In the genomic region with DNA sequence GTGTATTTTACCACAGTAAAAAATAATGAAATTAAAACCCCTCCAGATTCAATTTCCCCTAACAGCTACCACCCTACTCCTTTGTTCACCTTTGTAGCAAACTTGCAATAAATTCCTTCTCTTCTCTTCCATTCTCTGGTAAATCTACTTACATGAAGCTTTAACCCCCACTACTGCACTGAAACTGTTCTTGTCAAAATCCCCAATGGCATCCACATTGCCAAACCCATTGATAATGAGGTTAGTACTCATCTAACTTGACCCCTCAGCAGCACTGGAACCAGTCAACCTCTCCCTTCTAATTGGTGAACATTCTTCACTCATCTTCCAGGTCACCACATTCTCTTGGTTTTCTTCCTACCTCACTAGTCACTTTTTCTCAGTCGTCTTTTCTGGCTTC, we compare ENCODE assay signal across 27 cellular contexts.
"Had no signal": no experiment of that assay in that cellular context is flagged by ENCODE, and none has a peak within 500 bp of the region (broad histone marks: within the 10 kb centered on the region; RNA-seq: fewer than 3 reads in every experiment).

No MANE protein-coding gene starts in this region.

- H3K4me3 ChIP-seq: stomach, suprapubic skin, testis, thoracic aorta, thyroid gland, tibial artery, tibial nerve, transverse colon, upper lobe of left lung, upper lobe of right lung, uterus, vagina had no signal

- H3K36me3 ChIP-seq: stomach, suprapubic skin, thoracic aorta, thyroid gland, tibial artery, tibial nerve, transverse colon, upper lobe of left lung, upper lobe of right lung, uterus, vagina had no signal

- H3K27ac ChIP-seq: stomach, suprapubic skin, testis, thoracic aorta, thyroid gland, tibial artery, tibial nerve, transverse colon, upper lobe of left lung, upper lobe of right lung, uterus, vagina had no signal

- FAIRE-seq: urothelium cell line had no signal

- DNase-seq: stimulated activated CD4-positive, alpha-beta T cell treated with anti-CD3 and anti-CD28 coated beads, Interleukin-2, amount 100 ng/mL, for 48 hours; stimulated activated CD4-positive, alpha-beta T cell treated with anti-CD3 and anti-CD28 coated beads, Interleukin-4, amount 100 ng/mL, for 1 hour; stimulated activated CD4-positive, alpha-beta T cell treated with anti-CD3 and anti-CD28 coated beads, Interleukin-4, amount 100 ng/mL, for 24 hours; stimulated activated CD4-positive, alpha-beta T cell treated with anti-CD3 and anti-CD28 coated beads, Interleukin-4, amount 100 ng/mL, for 4 hours; stimulated activated CD8-positive, alpha-beta memory T cell treated with anti-CD3 and anti-CD28 coated beads, Interleukin-4, amount 100 ng/mL, for 48 hours; stimulated activated naive B cell treated with anti-CD40 and anti-IgM and Interleukin-4, amounts not matched to agents 10 μg/mL and 1 μg/mL and 100 μg/mL, for 72 hours; stimulated activated naive CD4-positive, alpha-beta T cell; stimulated activated naive CD4-positive, alpha-beta T cell treated with Interleukin-2 at 50 U/mL for 16 hours; stimulated activated naive CD8-positive, alpha-beta T cell treated with anti-CD3 and anti-CD28 coated beads, Interleukin-15, amount 100 ng/mL, for 72 hours; stimulated activated naive CD8-positive, alpha-beta T cell treated with anti-CD3 and anti-CD28 coated beads, Interleukin-15, Interleukin-2, amounts not matched to agents 100 U/mL and 50 U/mL, for 24 hours; stomach; substantia nigra; testis; thyroid gland; tibial artery; transverse colon; trophoblast cell; upper lobe of left lung; upper lobe of right lung; uterus had no signal

- H3K4me1 ChIP-seq: suprapubic skin, thyroid gland, tibial nerve, transverse colon, upper lobe of left lung, upper lobe of right lung, uterus, vagina had no signal

- H3K27me3 ChIP-seq: stomach, testis, tibial artery, tibial nerve, upper lobe of left lung, uterus, vagina had no signal

- H3K9me3 ChIP-seq: stomach, suprapubic skin, testis, thoracic aorta, thyroid gland, tibial artery, tibial nerve, transverse colon, upper lobe of left lung, upper lobe of right lung, uterus, vagina had no signal

- ATAC-seq: stimulated activated effector memory CD8-positive, alpha-beta T cell treated with anti-CD3 and anti-CD28 coated beads, Interleukin-12 subunit alpha, Interleukin-12 subunit beta, amount 100 ng/mL, for 72 hours; stimulated activated memory B cell treated with anti-CD40 and anti-IgM and Interleukin-4, amounts not matched to agents 10 μg/mL and 1 μg/mL and 100 μg/mL, for 72 hours; stimulated activated naive B cell treated with anti-CD40 and anti-IgM and Interleukin-4, amounts not matched to agents 10 μg/mL and 1 μg/mL and 100 μg/mL, for 72 hours; stimulated activated naive CD8-positive, alpha-beta T cell treated with anti-CD3 and anti-CD28 coated beads, Interleukin-15, amount 100 ng/mL, for 72 hours; stimulated activated naive CD8-positive, alpha-beta T cell treated with anti-CD3 and anti-CD28 coated beads, Interleukin-15, Interleukin-2, amounts not matched to agents 100 U/mL and 50 U/mL, for 24 hours; upper lobe of right lung had no signal
